Comparison of ENCODE assay signal across 9 cellular contexts in the genomic region with DNA sequence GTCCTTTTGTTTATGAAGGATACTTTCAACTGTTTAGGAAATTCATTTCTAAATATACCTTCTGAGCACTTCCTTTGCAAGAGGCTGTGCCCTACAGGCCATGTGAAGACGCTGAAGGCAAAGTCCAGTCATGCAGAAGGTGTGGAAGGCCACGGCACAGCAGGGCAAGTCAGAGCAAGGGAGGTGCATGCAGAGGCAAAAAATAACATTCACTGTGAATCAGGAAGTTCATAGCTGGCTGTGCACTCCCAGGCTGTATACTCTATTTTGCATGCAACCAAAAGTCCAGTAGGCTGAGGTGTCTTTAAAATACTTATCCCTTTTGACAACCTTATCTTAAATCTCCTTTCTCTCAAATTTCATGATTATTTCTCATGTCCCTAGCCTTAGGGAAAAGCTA. TPM values are rescaled to one million over a fixed set of nuclear protein-coding genes. Genes with fewer than 3 reads are reported as not detected.
DNase-seq lines count a peak whose midpoint lies in the region; ATAC-seq and TF ChIP-seq lines count a peak whose summit lies in the region.
"Had no signal": no experiment of that assay in that cellular context is flagged by ENCODE, and none has a peak within 500 bp of the region (broad histone marks: within the 10 kb centered on the region; RNA-seq: fewer than 3 reads in every experiment).

No MANE protein-coding gene starts in this region.

- peaks cover 0 to 57% (median 3%) of the 10 kb centered on the region in 4 donors for H3K4me1 ChIP-seq in Peyer's patch
- H3K4me1 ChIP-seq in prostate gland (replicated peaks) = no peaks in the 10 kb centered on the region
- peaks cover 4 to 16% of the 10 kb centered on the region in 2 donors for H3K4me1 ChIP-seq in ascending aorta

- H3K27ac Mint-ChIP-seq in T-helper 1 cell treated with Interleukin-12 subunit alpha and Interleukin-12 subunit beta and Interleukin-4 antibody, amounts not matched to agents 30 μg/mL and 1 μg/mL, for 36 hours = peak overlapping the region; percentile 72
- no peak overlapping the region for H3K27ac Mint-ChIP-seq in activated CD4-positive, alpha-beta memory T cell treated with anti-CD3 and anti-CD28 coated beads for 36 hours

- H3K4me3 ChIP-seq in Peyer's patch (no peak overlapping the region), prostate gland (no peak overlapping the region), ascending aorta (no peak overlapping the region)

- H3K36me3 ChIP-seq in Peyer's patch (no peaks in the 10 kb centered on the region), prostate gland (no peaks in the 10 kb centered on the region), ascending aorta (no peaks in the 10 kb centered on the region)

- no peaks in the 10 kb centered on the region for H3K9me3 ChIP-seq in Peyer's patch
- H3K9me3 ChIP-seq in prostate gland = no peaks in the 10 kb centered on the region
- no peaks in the 10 kb centered on the region for H3K9me3 ChIP-seq in ascending aorta

- intact Hi-C loops in prostate gland (cut with DNase I) (no loop called here), ascending aorta (cut with DNase I) (no loop called here)
- intact Hi-C loops in activated CD4-positive, alpha-beta memory T cell treated with anti-CD3 and anti-CD28 coated beads for 36 hours (cut with micrococcal nuclease) = loop anchor here (2.0 kb wide), 1 partner anchor 29 kb away; no protein-coding TSS in a partner anchor

- POLR2A ChIA-PET in activated CD4-positive, alpha-beta memory T cell treated with anti-CD3 and anti-CD28 coated beads for 36 hours (lab: Charles Lee) = interaction anchor here (1.0 kb wide), 1 partner anchor 49 kb away, joined by 4 read pairs; no protein-coding TSS in a partner anchor

- DNase-seq in T-helper 1 cell (no peak), Peyer's patch (peak in 2 of 3 donors; percentile 79 to 88), erythroblast (lab: John Stamatoyannopoulos, UW) (peak; percentile 53 to 63), prostate gland (ENCODE audit: low spot score) (peak; percentile 31), ascending aorta (ENCODE audit: low spot score in 2 of 2) (no peak)
- no peak for DNase-seq in activated CD4-positive, alpha-beta memory T cell treated with anti-CD3 and anti-CD28 coated beads for 36 hours

- CTCF ChIA-PET in activated CD4-positive, alpha-beta memory T cell treated with anti-CD3 and anti-CD28 coated beads for 36 hours (lab: Charles Lee) = interaction anchor here (2.5 kb wide), 1 partner anchor 53 kb away, joined by 9 read pairs; no protein-coding TSS in a partner anchor

- TF ChIP-seq POLR2A in Peyer's patch (IDR thresholded peaks at IDR 0.05) (peak in 1 of 2 donors; percentile 20), erythroblast (IDR thresholded peaks at IDR 0.05; ENCODE audit: low read length) (no peak), prostate gland (IDR thresholded peaks at IDR 0.05) (no peak)

- TF ChIP-seq CTCF in Peyer's patch (IDR thresholded peaks at IDR 0.05) = peak in 3 of 6 experiments; percentile 42 to 55 (median 44)
- TF ChIP-seq CTCF in prostate gland (IDR thresholded peaks at IDR 0.05) = peak in 1 of 4 experiments; percentile 31
- no peak for TF ChIP-seq CTCF in ascending aorta (IDR thresholded peaks at IDR 0.05)

- peaks cover 2% of the 10 kb centered on the region for H3K36me3 Mint-ChIP-seq in T-helper 1 cell treated with Interleukin-12 subunit alpha and Interleukin-12 subunit beta and Interleukin-4 antibody, amounts not matched to agents 30 μg/mL and 1 μg/mL, for 36 hours (ENCODE audit: low read depth)
- no peaks in the 10 kb centered on the region for H3K36me3 Mint-ChIP-seq in activated CD4-positive, alpha-beta memory T cell treated with anti-CD3 and anti-CD28 coated beads for 36 hours

- H3K9me3 Mint-ChIP-seq in T-helper 1 cell treated with Interleukin-12 subunit alpha and Interleukin-12 subunit beta and Interleukin-4 antibody, amounts not matched to agents 30 μg/mL and 1 μg/mL, for 36 hours = no peaks in the 10 kb centered on the region
- no peaks in the 10 kb centered on the region for H3K9me3 Mint-ChIP-seq in activated CD4-positive, alpha-beta memory T cell treated with anti-CD3 and anti-CD28 coated beads for 36 hours

- H3K4me1 Mint-ChIP-seq in T-helper 1 cell treated with Interleukin-12 subunit alpha and Interleukin-12 subunit beta and Interleukin-4 antibody, amounts not matched to agents 30 μg/mL and 1 μg/mL, for 36 hours (ENCODE audit: low read depth) = peaks cover 63% of the 10 kb centered on the region
- peaks cover 77% of the 10 kb centered on the region for H3K4me1 Mint-ChIP-seq in activated CD4-positive, alpha-beta memory T cell treated with anti-CD3 and anti-CD28 coated beads for 36 hours (ENCODE audit: low read depth)

- H3K4me3 Mint-ChIP-seq in T-helper 1 cell treated with Interleukin-12 subunit alpha and Interleukin-12 subunit beta and Interleukin-4 antibody, amounts not matched to agents 30 μg/mL and 1 μg/mL, for 36 hours = peak overlapping the region; percentile 64
- H3K4me3 Mint-ChIP-seq in activated CD4-positive, alpha-beta memory T cell treated with anti-CD3 and anti-CD28 coated beads for 36 hours = no peak overlapping the region

- ATAC-seq in GM21423 (IDR thresholded peaks at IDR 0.05; ENCODE audit: unreplicated experiment) = no peak
- ATAC-seq: Panc1 had no signal

- 12% methylated on average over 2 of the region's 2 CpGs for WGBS in prostate gland

- no peaks in the 10 kb centered on the region for H3K27me3 ChIP-seq in Peyer's patch
- no peaks in the 10 kb centered on the region for H3K27me3 ChIP-seq in prostate gland (replicated peaks; ENCODE audit: insufficient read depth)
- no peaks in the 10 kb centered on the region for H3K27me3 ChIP-seq in ascending aorta

- peak overlapping the region in 3 of 4 donors; percentile 35 to 72 (median 57) for H3K27ac ChIP-seq in Peyer's patch
- no peak overlapping the region for H3K27ac ChIP-seq in prostate gland
- H3K27ac ChIP-seq in ascending aorta = no peak overlapping the region

- H3K27me3 Mint-ChIP-seq in T-helper 1 cell treated with Interleukin-12 subunit alpha and Interleukin-12 subunit beta and Interleukin-4 antibody, amounts not matched to agents 30 μg/mL and 1 μg/mL, for 36 hours (ENCODE audit: low read depth) = no peaks in the 10 kb centered on the region
- no peaks in the 10 kb centered on the region for H3K27me3 Mint-ChIP-seq in activated CD4-positive, alpha-beta memory T cell treated with anti-CD3 and anti-CD28 coated beads for 36 hours

RNA-seq across cellular contexts. Expression of gene GNAQ, which starts 50.3 kb away (rescaled TPM):
- total RNA-seq in Peyer's patch = 10 to 100 TPM; 28.7 to 45.4 (median 33.5) TPM
- 10 to 100 TPM; 35.0 to 43.7 TPM for total RNA-seq in prostate gland
- 29.2 TPM for total RNA-seq in ascending aorta
- 10 to 100 TPM; 25.9 to 26.1 TPM for total RNA-seq in activated CD4-positive, alpha-beta memory T cell treated with anti-CD3 and anti-CD28 coated beads for 36 hours

Comparison
In these comparisons a context has a peak if more than half of its experiments do, and no peak if none do; other contexts are left out.
1. DNase-seq: peak in Peyer's patch (2 of 3), erythroblast (2 of 2) and prostate gland (single experiment); none in T-helper 1 cell (0 of 5), ascending aorta (0 of 2) and activated CD4-positive, alpha-beta memory T cell treated with anti-CD3 and anti-CD28 coated beads for 36 hours (single experiment).
2. H3K27ac ChIP-seq: peak in Peyer's patch (3 of 4); none in prostate gland (0 of 2) and ascending aorta (0 of 2).